ENCODE assay signal across 18 cellular contexts in the genomic region with DNA sequence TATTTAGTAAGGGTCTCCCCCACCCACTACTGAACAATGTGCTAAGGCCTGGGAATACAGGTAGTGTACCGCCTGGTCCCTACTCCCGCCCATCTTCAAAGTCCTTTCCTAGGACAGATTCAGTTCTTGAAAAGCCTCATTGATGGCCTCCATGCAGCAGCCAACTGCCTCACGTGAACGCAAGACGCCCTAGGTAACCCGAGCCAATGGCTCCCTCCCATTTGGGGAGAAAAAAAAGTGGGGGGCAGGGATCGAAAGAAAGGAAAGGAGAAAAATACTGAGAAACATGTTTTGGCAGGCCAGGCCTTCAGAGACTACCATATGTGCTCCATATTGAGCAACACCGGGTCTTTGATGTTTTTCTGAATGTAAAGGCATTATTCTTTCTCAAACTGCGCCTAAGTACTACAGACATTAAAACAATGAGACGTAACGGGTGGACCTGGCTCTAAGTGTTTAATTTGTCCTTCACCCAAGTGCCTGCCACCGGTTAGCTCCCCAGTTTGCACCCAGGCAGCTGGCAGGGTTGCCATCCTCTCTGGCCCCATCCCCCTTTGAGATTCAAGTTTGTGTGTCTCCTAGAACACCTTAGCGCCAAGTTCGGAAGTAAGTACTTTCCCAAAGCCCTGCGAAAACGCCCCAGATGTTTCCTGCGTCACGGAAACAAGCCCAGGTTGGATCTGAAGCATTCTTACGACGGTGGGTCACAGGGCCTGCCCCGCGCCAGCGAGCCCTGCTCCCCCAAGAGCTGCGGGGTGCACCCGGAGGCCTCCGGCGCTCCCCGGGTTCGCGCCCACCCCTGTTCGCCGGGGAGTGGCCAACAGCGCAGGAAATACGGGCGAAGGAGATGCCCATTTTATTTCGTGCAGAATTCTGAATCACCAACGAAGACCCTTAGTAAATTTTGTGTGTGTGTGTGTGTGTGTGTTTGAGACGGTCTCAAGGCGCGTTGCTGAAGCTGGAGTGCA. TPM values are rescaled to one million over a fixed set of nuclear protein-coding genes. Genes with fewer than 3 reads are reported as not detected.
DNase-seq lines count a peak whose midpoint lies in the region; TF ChIP-seq lines count a peak whose summit lies in the region.
"Had no signal": no experiment of that assay in that cellular context is flagged by ENCODE, and none has a peak within 500 bp of the region (broad histone marks: within the 10 kb centered on the region; RNA-seq: fewer than 3 reads in every experiment).

No MANE protein-coding gene starts in this region.

- no peak overlapping the region for H2AK5ac ChIP-seq in neuronal stem cell (ENCODE audit: low read depth, low read length)

- intact Hi-C loops in activated CD4-positive, alpha-beta T cell treated with anti-CD3 and anti-CD28 coated beads, Interleukin-2, amount 10 ng/mL, durations not matched to agents 24 days and 14 days (cut with micrococcal nuclease): loop anchor here (5.0 to 10.0 kb wide), 2 partner anchors 37 to 255 kb away; no protein-coding TSS in a partner anchor
- intact Hi-C loops in esophagus muscularis mucosa (cut with DNase I): loop anchor here (10.0 kb wide), 1 partner anchor 625 kb away; no protein-coding TSS in a partner anchor

- no peak overlapping the region for H2AFZ ChIP-seq in neuronal stem cell (ENCODE audit: low read length)

- peaks cover 73% of the 10 kb centered on the region for H3K27me3 Mint-ChIP-seq in activated CD4-positive, alpha-beta T cell treated with anti-CD3 and anti-CD28 coated beads, Interleukin-2, amount 10 ng/mL, durations not matched to agents 24 days and 14 days
- peaks cover 59% of the 10 kb centered on the region for H3K27me3 Mint-ChIP-seq in osteocyte (ENCODE audit: unreplicated experiment)

- H3K79me1 ChIP-seq in neuronal stem cell (ENCODE audit: low read depth, low read length): no peaks in the 10 kb centered on the region

- H2BK5ac ChIP-seq in neuronal stem cell (ENCODE audit: low read length): no peak overlapping the region

- peaks cover 0 to 37% (median 0%) of the 10 kb centered on the region in 4 donors for H3K27me3 ChIP-seq in esophagus muscularis mucosa
- peaks cover 29 to 82% (median 64%) of the 10 kb centered on the region in 3 experiments for H3K27me3 ChIP-seq in neuronal stem cell (ENCODE audit: control insufficient read depth in 3 of 3, insufficient read depth in 3 of 3, low read depth in 1 of 3, low read length in 3 of 3)
- H3K27me3 ChIP-seq: vagina had no signal

- no peak overlapping the region for H3K27ac ChIP-seq in esophagus muscularis mucosa (replicated peaks in 1 of 4)
- H3K27ac ChIP-seq in neuronal stem cell (replicated peaks; ENCODE audit: low read length): no peak overlapping the region
- H3K27ac ChIP-seq: cardiac muscle cell, vagina had no signal

- no peak overlapping the region for H2BK15ac ChIP-seq in neuronal stem cell (ENCODE audit: low read length)

- H3K27ac Mint-ChIP-seq in activated CD4-positive, alpha-beta T cell treated with anti-CD3 and anti-CD28 coated beads, Interleukin-2, amount 10 ng/mL, durations not matched to agents 24 days and 14 days: no peak overlapping the region
- H3K27ac Mint-ChIP-seq in osteocyte (ENCODE audit: unreplicated experiment): no peak overlapping the region
- H3K27ac Mint-ChIP-seq: activated naive CD4-positive, alpha-beta T cell treated with anti-CD3 and anti-CD28 coated beads, Interleukin-2, amount 50 U/mL, for 72 hours had no signal

- 55% methylated on average over 31 of the region's 40 CpGs for WGBS in esophagus muscularis mucosa
- WGBS in neuronal stem cell (ENCODE audit: extremely low coverage in 2 of 2, insufficient read length in 2 of 2, insufficient replicate concordance in 1 of 2), 2 donors: no CpG with 5 or more reads among the region's 40 CpGs

- H3K36me3 ChIP-seq in esophagus muscularis mucosa (no peaks in the 10 kb centered on the region), neuronal stem cell (replicated peaks in 1 of 2; ENCODE audit: control insufficient read depth in 2 of 2, insufficient read depth in 2 of 2, low read length in 2 of 2) (no peaks in the 10 kb centered on the region)
- H3K36me3 ChIP-seq: cardiac muscle cell, vagina had no signal

- H3K4me2 ChIP-seq in neuronal stem cell (ENCODE audit: insufficient read depth, low read length, poor library complexity, severe bottlenecking): peak overlapping the region; percentile 29

- no peak overlapping the region for H3K18ac ChIP-seq in neuronal stem cell (ENCODE audit: low read length)

- H3K9me3 Mint-ChIP-seq in activated CD4-positive, alpha-beta T cell treated with anti-CD3 and anti-CD28 coated beads, Interleukin-2, amount 10 ng/mL, durations not matched to agents 24 days and 14 days: no peaks in the 10 kb centered on the region
- H3K9me3 Mint-ChIP-seq in osteocyte (ENCODE audit: unreplicated experiment): no peaks in the 10 kb centered on the region

- no peak overlapping the region for H3K9ac ChIP-seq in neuronal stem cell (ENCODE audit: low read depth, low read length, poor library complexity)

- no peak overlapping the region for H3K4me3 ChIP-seq in esophagus muscularis mucosa
- H3K4me3 ChIP-seq in neuronal stem cell (ENCODE audit: low read length in 2 of 2): no peak overlapping the region
- H3K4me3 ChIP-seq: cardiac muscle cell had no signal

- H4K91ac ChIP-seq in neuronal stem cell (ENCODE audit: low read depth, low read length, poor library complexity): no peak overlapping the region

- no peak overlapping the region for H2BK120ac ChIP-seq in neuronal stem cell (ENCODE audit: low read depth, low read length)

- H3K4me1 ChIP-seq in esophagus muscularis mucosa: peaks cover 0 to 25% (median 19%) of the 10 kb centered on the region in 4 donors
- peaks cover 0 to 5% of the 10 kb centered on the region in 2 donors for H3K4me1 ChIP-seq in neuronal stem cell (ENCODE audit: control insufficient read depth in 2 of 2, insufficient read depth in 1 of 2, low read depth in 1 of 2, low read length in 2 of 2)
- H3K4me1 ChIP-seq: vagina had no signal

- no peak overlapping the region for H3K4me3 Mint-ChIP-seq in activated CD4-positive, alpha-beta T cell treated with anti-CD3 and anti-CD28 coated beads, Interleukin-2, amount 10 ng/mL, durations not matched to agents 24 days and 14 days
- no peak overlapping the region for H3K4me3 Mint-ChIP-seq in osteocyte (ENCODE audit: unreplicated experiment)

- no peak overlapping the region for H3K4ac ChIP-seq in neuronal stem cell (ENCODE audit: low read length)

- TF ChIP-seq EP300 in esophagus muscularis mucosa (IDR thresholded peaks at IDR 0.05): no peak

- TF ChIP-seq CTCF in esophagus muscularis mucosa (IDR thresholded peaks at IDR 0.05) (no peak), osteocyte (IDR thresholded peaks at IDR 0.05) (no peak)

- no peak for TF ChIP-seq POLR2A in esophagus muscularis mucosa (IDR thresholded peaks at IDR 0.05; ENCODE audit: low read depth)

- DNase-seq in activated CD4-positive, alpha-beta T cell treated with anti-CD3 and anti-CD28 coated beads, Interleukin-2, amount 10 ng/mL, durations not matched to agents 24 days and 14 days: peak; percentile 54
- no peak for DNase-seq in activated CD4-positive, alpha-beta T cell treated with anti-CD3 and anti-CD28 coated beads for 4 hours
- DNase-seq in NCI-H2171 (lab: John Stamatoyannopoulos, UW) (peak; percentile 73), esophagus muscularis mucosa (ENCODE audit: extremely low spot score) (peak; percentile 64), neuronal stem cell (ENCODE audit: low spot score) (no peak), DMS53 treated with DMSO at 0.1 percent for 48 hours (lab: John Stamatoyannopoulos, UW; ENCODE audit: unreplicated experiment) (no peak), osteocyte (ENCODE audit: extremely low spot score, unreplicated experiment) (no peak)
- no peak for DNase-seq in stimulated activated naive CD4-positive, alpha-beta T cell (lab: John Stamatoyannopoulos, UW)
- DNase-seq: activated CD8-positive, alpha-beta memory T cell treated with anti-CD3 and anti-CD28 coated beads, Interleukin-2, amount 50 U/mL, for 4 hours; DND-41; islet precursor cell; NCI-H1694 had no signal

- H3K9me3 ChIP-seq in esophagus muscularis mucosa (no peaks in the 10 kb centered on the region), neuronal stem cell (replicated peaks in 1 of 2; ENCODE audit: control insufficient read depth in 2 of 2, insufficient read depth in 1 of 2, low read depth in 1 of 2, low read length in 2 of 2) (peaks cover 3 to 11% of the 10 kb centered on the region in 2 donors)
- H3K9me3 ChIP-seq: vagina had no signal

- no peak overlapping the region for H3K23ac ChIP-seq in neuronal stem cell (ENCODE audit: low read depth, low read length, poor library complexity)

- H4K8ac ChIP-seq in neuronal stem cell (ENCODE audit: low read depth, low read length): no peak overlapping the region

- no peak overlapping the region for H2BK12ac ChIP-seq in neuronal stem cell (ENCODE audit: low read length)

- H3K36me3 Mint-ChIP-seq in activated CD4-positive, alpha-beta T cell treated with anti-CD3 and anti-CD28 coated beads, Interleukin-2, amount 10 ng/mL, durations not matched to agents 24 days and 14 days (ENCODE audit: low read depth): peaks cover 2% of the 10 kb centered on the region
- H3K36me3 Mint-ChIP-seq in osteocyte (ENCODE audit: unreplicated experiment): no peaks in the 10 kb centered on the region

- no peaks in the 10 kb centered on the region for H3K4me1 Mint-ChIP-seq in activated CD4-positive, alpha-beta T cell treated with anti-CD3 and anti-CD28 coated beads, Interleukin-2, amount 10 ng/mL, durations not matched to agents 24 days and 14 days
- no peaks in the 10 kb centered on the region for H3K4me1 Mint-ChIP-seq in osteocyte (ENCODE audit: unreplicated experiment)

- no peak overlapping the region for H3K14ac ChIP-seq in neuronal stem cell (ENCODE audit: low read length)

RNA-seq across cellular contexts. Expression of gene HAND2, which starts 30.2 kb away (rescaled TPM):
- not detected in 2 replicates for total RNA-seq in activated CD4-positive, alpha-beta T cell treated with anti-CD3 and anti-CD28 coated beads, Interleukin-2, amount 10 ng/mL, durations not matched to agents 24 days and 14 days
- 100 to 1,000 TPM in 3 of 4 donors, 10 to 100 TPM in 1; 77.7 to 165 (median 138) TPM for total RNA-seq in esophagus muscularis mucosa
- polyA plus RNA-seq in neuronal stem cell (2013, experiment 1 of 2): 0.06 TPM
- polyA plus RNA-seq in neuronal stem cell (2013, experiment 2 of 2): 0.12 TPM
- total RNA-seq in osteocyte: not detected in 2 replicates
- total RNA-seq: activated naive CD4-positive, alpha-beta T cell treated with anti-CD3 and anti-CD28 coated beads, Interleukin-2, amount 50 U/mL, for 72 hours; HT-29; MCF 10A; NCI-H460 had no signal

Comparison
In these comparisons a context has a peak if more than half of its experiments do, and no peak if none do; other contexts are left out.
1. DNase-seq: peak in activated CD4-positive, alpha-beta T cell treated with anti-CD3 and anti-CD28 coated beads, Interleukin-2, amount 10 ng/mL, durations not matched to agents 24 days and 14 days (single experiment), NCI-H2171 (single experiment) and esophagus muscularis mucosa (single experiment); none in activated CD4-positive, alpha-beta T cell treated with anti-CD3 and anti-CD28 coated beads for 4 hours (0 of 2), neuronal stem cell (single experiment), DMS53 treated with DMSO at 0.1 percent for 48 hours (single experiment), stimulated activated naive CD4-positive, alpha-beta T cell (0 of 6) and osteocyte (single experiment).
2. RNA of gene HAND2, which starts 30.2 kb away (total RNA-seq): 77.7 to 165 TPM in esophagus muscularis mucosa; not detected in activated CD4-positive, alpha-beta T cell treated with anti-CD3 and anti-CD28 coated beads, Interleukin-2, amount 10 ng/mL, durations not matched to agents 24 days and 14 days and not detected in osteocyte; every median in the first group is over 10 times any median in the second.